8 cellular contexts compared by ENCODE assay signal in the genomic region with DNA sequence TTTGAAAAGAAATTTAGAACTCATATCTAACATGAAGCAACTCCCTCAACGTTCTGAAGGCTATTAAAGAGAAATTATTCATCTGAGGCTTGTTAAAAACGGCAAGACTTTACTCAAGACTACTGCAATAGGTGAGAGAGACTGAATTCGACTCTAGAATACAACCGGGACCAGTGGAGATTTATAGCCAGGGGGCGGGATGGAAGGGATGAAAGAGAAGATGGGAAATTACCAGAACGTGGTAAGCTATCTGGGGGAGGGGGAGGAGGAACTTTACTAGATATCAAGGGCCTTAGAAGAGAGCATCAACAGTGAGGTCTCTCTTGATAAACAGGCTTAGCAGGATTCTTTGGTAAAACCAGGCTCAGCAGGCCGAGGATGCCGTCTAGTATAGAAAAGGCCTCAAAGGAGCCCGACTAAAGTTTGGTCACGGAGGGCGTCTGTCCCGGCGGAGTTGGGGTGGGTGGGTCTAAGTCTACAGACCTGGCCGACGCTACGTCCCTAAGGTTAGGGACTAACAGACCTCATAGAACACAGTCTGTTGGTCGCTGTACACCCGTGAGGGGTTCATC. TPM values are rescaled to one million over a fixed set of nuclear protein-coding genes. Genes with fewer than 3 reads are reported as not detected.
A peak's percentile ranks its signal among the peaks of the same experiment; 100 is the strongest.
DNase-seq lines count a peak whose midpoint lies in the region; ATAC-seq and TF ChIP-seq lines count a peak whose summit lies in the region.

No MANE protein-coding gene starts in this region.

- H3K9me3 ChIP-seq in SJSA1 (replicated peaks) = no peaks in the 10 kb centered on the region

- in situ Hi-C loops in GM13977 (cut with MboI; ENCODE audit: low pct_unique_long_range_greater_than_20kb, low sequenced_read_pairs, unreplicated experiment) = no loop called here

- DNase-seq in NCI-H345 (lab: John Stamatoyannopoulos, UW) (peak; percentile 27), NCI-H345 treated with DMSO at 0.1 percent for 48 hours (lab: John Stamatoyannopoulos, UW; ENCODE audit: unreplicated experiment) (no peak), SJSA1 (ENCODE audit: low read depth in 1 of 2, low spot score in 2 of 2) (no peak), fibroblast of the aortic adventitia (ENCODE audit: low read depth) (no peak), retinal pigment epithelial cell (ENCODE audit: low read depth) (no peak), pons (ENCODE audit: low spot score) (no peak), GM13977 (ENCODE audit: low spot score) (no peak)

- peak overlapping the region; percentile 17; the same call in 1 of the 2 replicates for H3K27ac ChIP-seq in SJSA1

- ATAC-seq in HG02798 (IDR thresholded peaks at IDR 0.05; ENCODE audit: poor library complexity, unreplicated experiment) = peak; percentile 39

- H3K4me1 ChIP-seq in SJSA1 (replicated peaks) = peaks cover 13% of the 10 kb centered on the region

- TF ChIP-seq CTCF in fibroblast of the aortic adventitia (IDR thresholded peaks at IDR 0.05; ENCODE audit: insufficient read depth, low read length) = no peak
- no peak for TF ChIP-seq CTCF in retinal pigment epithelial cell (conservative IDR thresholded peaks at IDR 0.05; ENCODE audit: low read depth, low read length)
- no peak for TF ChIP-seq CTCF in GM13977 (IDR thresholded peaks at IDR 0.05; ENCODE audit: extremely low read depth, insufficient read depth, missing control alignments)

- peak overlapping the region; percentile 78 for H3K4me3 ChIP-seq in SJSA1
- H3K4me3 ChIP-seq in fibroblast of the aortic adventitia (ENCODE audit: low read depth, low read length) = peak overlapping the region; percentile 74
- H3K4me3 ChIP-seq in retinal pigment epithelial cell (ENCODE audit: low read length) = peak overlapping the region; percentile 58

- no peaks in the 10 kb centered on the region for H3K27me3 ChIP-seq in SJSA1 (replicated peaks)

- H3K36me3 ChIP-seq in SJSA1 = peaks cover 19% of the 10 kb centered on the region

RNA-seq across cellular contexts. Expression of gene TIGAR, which starts 0.6 kb away (rescaled TPM):
- total RNA-seq in SJSA1 (2014; rRNA removed; shearing (Covaris generic)) = 10.2 and 22.7 TPM in 2 replicates
- 11.5 and 20.4 TPM in 2 replicates for total RNA-seq in fibroblast of the aortic adventitia (ENCODE audit: low replicate concordance)

RNA-seq across cellular contexts. Expression of gene CCND2, which starts 46.8 kb away (rescaled TPM):
- total RNA-seq in SJSA1 (2014; rRNA removed; shearing (Covaris generic)) = 0.06 and 0.08 TPM in 2 replicates
- 22.5 and 57.6 TPM in 2 replicates for total RNA-seq in fibroblast of the aortic adventitia (ENCODE audit: low replicate concordance)

RNA-seq across cellular contexts. Expression of gene FGF23, which starts 59.1 kb away (rescaled TPM):
- not detected in 2 replicates for total RNA-seq in SJSA1 (2014; rRNA removed; shearing (Covaris generic))
- not detected in 2 replicates for total RNA-seq in fibroblast of the aortic adventitia (ENCODE audit: low replicate concordance)

Comparison
In these comparisons a context has a peak if more than half of its experiments do, and no peak if none do; other contexts are left out.
1. RNA of gene CCND2, which starts 46.8 kb away (total RNA-seq): 22.5 to 57.6 TPM in fibroblast of the aortic adventitia; 0.06 to 0.08 TPM in SJSA1; every median in the first group is over 10 times any median in the second.
2. Peak in every context shown above with its lines, with median percentiles within 50 percentile points of each other: H3K4me3 ChIP-seq.